Comparison of ENCODE assay signal across 20 cellular contexts in genomic region chr6:167970236-167970635, GRCh38. TPM values are rescaled to one million over a fixed set of nuclear protein-coding genes. Genes with fewer than 3 reads are reported as not detected.
DNase-seq lines count a peak whose midpoint lies in the region; ATAC-seq and TF ChIP-seq lines count a peak whose summit lies in the region.
"Had no signal": no experiment of that assay in that cellular context is flagged by ENCODE, and none has a peak within 500 bp of the region (broad histone marks: within the 10 kb centered on the region; RNA-seq: fewer than 3 reads in every experiment).

No MANE protein-coding gene starts in this region.

- CTCF ChIA-PET in SK-N-SH (lab: Yijun Ruan, JAX): no interaction called here
- CTCF ChIA-PET in activated CD4-positive, alpha-beta T cell treated with anti-CD3 and anti-CD28 coated beads, Interleukin-2, amount 10 ng/mL, durations not matched to agents 7 days and 5 days (lab: Charles Lee): no interaction called here

- H3K9ac ChIP-seq in SK-N-SH: no peak overlapping the region
- H3K9ac ChIP-seq: BLaER1 had no signal

- TF ChIP-seq EP300 in SK-N-SH (IDR thresholded peaks at IDR 0.05; ENCODE audit: borderline replicate concordance in 1 of 2, low read depth in 1 of 2, low read length in 1 of 2): no peak

- TF ChIP-seq CTCF in SK-N-SH (IDR thresholded peaks at IDR 0.05): no peak

- peak overlapping the region; percentile 56 for H3K27ac ChIP-seq in substantia nigra (ENCODE audit: low read depth, low read length, poor library complexity, severe bottlenecking)
- H3K27ac ChIP-seq in SK-N-SH (ENCODE audit: low read depth in 2 of 2, low read length in 1 of 2): no peak overlapping the region
- H3K27ac ChIP-seq: BLaER1, RWPE1, SK-N-MC had no signal

- no peak overlapping the region for H3K27ac Mint-ChIP-seq in activated CD4-positive, alpha-beta T cell treated with anti-CD3 and anti-CD28 coated beads, Interleukin-2, amount 10 ng/mL, durations not matched to agents 7 days and 5 days

- DNase-seq in SK-MEL-5 (ENCODE audit: low read depth, low spot score): peak; percentile 2
- peak; percentile 42 for DNase-seq in foreskin melanocyte
- DNase-seq in inferior parietal cortex (ENCODE audit: extremely low spot score): peak; percentile 39
- peak in 15 of 49 donors; percentile 9 to 53 (median 19) for DNase-seq in substantia nigra (lab: John Stamatoyannopoulos, UW)
- no peak for DNase-seq in SK-N-SH
- DNase-seq in activated CD4-positive, alpha-beta T cell treated with anti-CD3 and anti-CD28 coated beads, Interleukin-2, amount 10 ng/mL, durations not matched to agents 7 days and 5 days: no peak
- DNase-seq: CD8-positive, alpha-beta memory T cell; DMS 273 treated with DMSO at 0.1 percent for 48 hours; NCI-H1092; NCI-H226; NCI-H526 treated with DMSO at 0.1 percent for 48 hours; NK-92 treated with Interleukin-12 subunit alpha and Interleukin-12 subunit beta, amount 100 ng/mL, for 24 hours; OCI-M1 had no signal

- peaks cover 14 to 53% of the 10 kb centered on the region in 2 experiments for H3K36me3 ChIP-seq in SK-N-SH (replicated peaks in 1 of 2; ENCODE audit: control insufficient read depth in 1 of 2, insufficient read depth in 2 of 2, low read length in 1 of 2)

- no peaks in the 10 kb centered on the region for H3K4me1 ChIP-seq in SK-N-SH (ENCODE audit: control insufficient read depth in 1 of 2, insufficient read depth in 2 of 2, low read depth in 1 of 2, low read length in 1 of 2)

- no peak overlapping the region for H3K4me2 ChIP-seq in SK-N-SH
- H3K4me2 ChIP-seq: BLaER1 had no signal

- H3K79me2 ChIP-seq in SK-N-SH (ENCODE audit: insufficient read depth): no peaks in the 10 kb centered on the region

- ATAC-seq in GM21360 (IDR thresholded peaks at IDR 0.05; ENCODE audit: unreplicated experiment): no peak
- ATAC-seq: HCT116, K562 had no signal

- H3K9me3 Mint-ChIP-seq in activated CD4-positive, alpha-beta T cell treated with anti-CD3 and anti-CD28 coated beads, Interleukin-2, amount 10 ng/mL, durations not matched to agents 7 days and 5 days: no peaks in the 10 kb centered on the region
- H3K9me3 Mint-ChIP-seq: CD8-positive, alpha-beta memory T cell had no signal

- H2AFZ ChIP-seq in SK-N-SH (ENCODE audit: low read depth): no peak overlapping the region

- H3K36me3 Mint-ChIP-seq in activated CD4-positive, alpha-beta T cell treated with anti-CD3 and anti-CD28 coated beads, Interleukin-2, amount 10 ng/mL, durations not matched to agents 7 days and 5 days (ENCODE audit: low read depth): no peaks in the 10 kb centered on the region

- no peaks in the 10 kb centered on the region for H4K20me1 ChIP-seq in SK-N-SH (ENCODE audit: insufficient read depth)
- H4K20me1 ChIP-seq: BLaER1 had no signal

- H3K4me3 Mint-ChIP-seq in activated CD4-positive, alpha-beta T cell treated with anti-CD3 and anti-CD28 coated beads, Interleukin-2, amount 10 ng/mL, durations not matched to agents 7 days and 5 days: no peak overlapping the region
- H3K4me3 Mint-ChIP-seq: CD8-positive, alpha-beta memory T cell had no signal

- H3K4me3 ChIP-seq in SK-N-SH (ENCODE audit: low read depth in 2 of 2, low read length in 1 of 2): no peak overlapping the region
- H3K4me3 ChIP-seq: BLaER1, K562, SK-N-MC had no signal

- in situ Hi-C loops in SK-MEL-5 (cut with HindIII; ENCODE audit: low pct_unique_long_range_greater_than_20kb, low sequenced_read_pairs): no loop called here

- TF ChIP-seq RAD21 in SK-N-SH (IDR thresholded peaks at IDR 0.05; ENCODE audit: low read length): no peak

- POLR2A ChIA-PET in SK-N-SH (lab: Yijun Ruan, JAX): no interaction called here
- POLR2A ChIA-PET in activated CD4-positive, alpha-beta T cell treated with anti-CD3 and anti-CD28 coated beads, Interleukin-2, amount 10 ng/mL, durations not matched to agents 7 days and 5 days (lab: Charles Lee): no interaction called here

- no peaks in the 10 kb centered on the region for H3K9me2 ChIP-seq in SK-N-SH

- H3K27me3 ChIP-seq in SK-N-SH (ENCODE audit: insufficient read depth): no peaks in the 10 kb centered on the region
- H3K27me3 ChIP-seq: BLaER1 had no signal

- H3K9me3 ChIP-seq in SK-N-SH: no peaks in the 10 kb centered on the region

- 93% methylated on average over 10 of the region's 10 CpGs for WGBS in SK-N-SH (ENCODE audit: low lambda C conversion rate)

- H3K4me1 Mint-ChIP-seq in activated CD4-positive, alpha-beta T cell treated with anti-CD3 and anti-CD28 coated beads, Interleukin-2, amount 10 ng/mL, durations not matched to agents 7 days and 5 days: no peaks in the 10 kb centered on the region
- H3K4me1 Mint-ChIP-seq: CD8-positive, alpha-beta memory T cell had no signal

- no peaks in the 10 kb centered on the region for H3F3A ChIP-seq in SK-N-SH (replicated peaks; ENCODE audit: insufficient read depth)

- H3K27me3 Mint-ChIP-seq in activated CD4-positive, alpha-beta T cell treated with anti-CD3 and anti-CD28 coated beads, Interleukin-2, amount 10 ng/mL, durations not matched to agents 7 days and 5 days: no peaks in the 10 kb centered on the region

TF ChIP-seq in SK-N-SH, 30 proteins besides CTCF, POLR2A, EP300 and RAD21:
- TF ChIP-seq FOSL2 (IDR thresholded peaks at IDR 0.05; ENCODE audit: borderline replicate concordance, low read depth): no peak
- TF ChIP-seq MEF2A (IDR thresholded peaks at IDR 0.05; ENCODE audit: borderline replicate concordance, low read depth): no peak
TF ChIP-seq in SK-N-SH: peak in this region for 0.

RNA-seq across cellular contexts. Expression of gene KIF25, which starts 27.2 kb away (rescaled TPM):
- total RNA-seq in SK-MEL-5 (2014; rRNA removed; shearing (Covaris generic)): 0.51 TPM in 1 of 2 replicates, not detected in the other
- not detected in 2 replicates for polyA plus RNA-seq in SK-MEL-5 (2015; cell fraction: cytosol; rRNA removed)
- polyA plus RNA-seq in SK-MEL-5 (2015; cell fraction: nucleus; rRNA removed): not detected in 2 replicates
- polyA plus RNA-seq in SK-N-SH (2012; rRNA removed): not detected in 2 replicates
- polyA plus RNA-seq in SK-N-SH (2012; cell fraction: cytosol; rRNA removed): not detected in 2 replicates
- polyA plus RNA-seq in SK-N-SH (2012; cell fraction: nucleus; rRNA removed): 0.29 TPM in 1 of 2 replicates, not detected in the other
- not detected for total RNA-seq in activated CD4-positive, alpha-beta T cell treated with anti-CD3 and anti-CD28 coated beads, Interleukin-2, amount 10 ng/mL, durations not matched to agents 7 days and 5 days
- total RNA-seq: CD8-positive, alpha-beta memory T cell; Daoy had no signal
- polyA plus RNA-seq: CD8-positive, alpha-beta memory T cell had no signal

Comparison
In these comparisons a context has a peak if more than half of its experiments do, and no peak if none do; other contexts are left out.
1. DNase-seq: peak in SK-MEL-5 (single experiment), foreskin melanocyte (single experiment) and inferior parietal cortex (single experiment); none in SK-N-SH (single experiment) and activated CD4-positive, alpha-beta T cell treated with anti-CD3 and anti-CD28 coated beads, Interleukin-2, amount 10 ng/mL, durations not matched to agents 7 days and 5 days (single experiment).